Comparison of ENCODE assay signal across 8 cellular contexts in the genomic region with DNA sequence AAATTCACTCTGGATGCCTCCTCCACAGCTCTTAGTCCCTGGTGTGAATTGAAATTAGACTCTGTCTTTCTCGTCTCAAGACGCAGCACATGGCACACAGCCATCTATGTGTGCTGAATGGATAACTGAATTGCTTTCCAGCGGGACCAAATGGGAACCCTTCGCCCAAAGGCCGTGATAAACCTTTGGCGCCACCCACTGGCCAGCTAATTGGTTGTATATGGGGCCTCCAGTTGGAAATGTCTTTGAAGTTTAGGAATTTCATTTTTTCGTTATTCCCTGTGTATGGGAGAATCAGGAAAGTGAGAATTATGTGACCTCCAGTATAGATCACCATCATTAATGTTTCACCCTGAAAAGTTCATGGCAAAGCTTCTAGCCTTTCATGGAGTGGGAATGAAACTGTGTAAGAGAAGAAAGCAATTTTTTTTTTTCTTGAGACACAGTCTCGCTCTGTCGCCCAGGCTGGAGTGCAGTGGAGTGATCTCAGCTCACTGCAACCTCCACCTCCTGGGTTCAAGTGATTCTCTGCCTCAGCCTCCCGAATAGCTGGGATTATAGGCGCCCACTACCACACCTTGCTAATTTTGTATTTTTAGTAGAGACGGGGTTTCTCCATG. TPM values are rescaled to one million over a fixed set of nuclear protein-coding genes. Genes with fewer than 3 reads are reported as not detected.
DNase-seq lines count a peak whose midpoint lies in the region; ATAC-seq and TF ChIP-seq lines count a peak whose summit lies in the region.

No MANE protein-coding gene starts in this region.

- H3K14ac ChIP-seq in IMR-90 (replicated peaks; ENCODE audit: low read depth, low read length) = 0 out of 2 replicates have a peak overlapping the region, but pooled peaks have one; percentile 49

- no peaks in the 10 kb centered on the region for H3K27me3 ChIP-seq in IMR-90 (ENCODE audit: control insufficient read depth, insufficient read depth, low read length)
- H3K27me3 ChIP-seq in PC-3 (ENCODE audit: low read length) = no peaks in the 10 kb centered on the region
- no peaks in the 10 kb centered on the region for H3K27me3 ChIP-seq in neural cell (ENCODE audit: insufficient read depth, low read depth, low read length)

- H3F3A ChIP-seq in PC-3 (ENCODE audit: low read length, unreplicated experiment) (no peaks in the 10 kb centered on the region), neural cell (ENCODE audit: insufficient read depth, low read length, poor library complexity, severe bottlenecking) (no peaks in the 10 kb centered on the region)

- no peaks in the 10 kb centered on the region for H4K20me1 ChIP-seq in IMR-90 (ENCODE audit: insufficient read depth, low read length)
- no peaks in the 10 kb centered on the region for H4K20me1 ChIP-seq in PC-3 (ENCODE audit: low read length)
- H4K20me1 ChIP-seq in neural cell (ENCODE audit: insufficient read depth) = no peaks in the 10 kb centered on the region

- no peak overlapping the region for H3K27ac Mint-ChIP-seq in activated T-helper 1 cell treated with anti-CD3 and anti-CD28 coated beads, Interleukin-12 subunit alpha, Interleukin-12 subunit beta, Interleukin-2, Interleukin-4 antibody, amounts not matched to agents 30 ng/mL and 10 ng/mL and 1 ng/mL, durations not matched to agents 14 hours and 24 hours and 36 hours

- no peaks in the 10 kb centered on the region for H3K9me2 ChIP-seq in PC-3 (replicated peaks; ENCODE audit: low read length)
- no peaks in the 10 kb centered on the region for H3K9me2 ChIP-seq in neural cell (ENCODE audit: insufficient read depth, low read length)

- peak; percentile 92 for TF ChIP-seq CTCF in IMR-90 (conservative IDR thresholded peaks at IDR 0.05; ENCODE audit: low read depth, low read length)
- TF ChIP-seq CTCF in PC-3 (conservative IDR thresholded peaks at IDR 0.05; ENCODE audit: low read depth, low read length) = peak; percentile 93
- peak; percentile 85 for TF ChIP-seq CTCF in neural cell (IDR thresholded peaks at IDR 0.05; ENCODE audit: poor library complexity, severe bottlenecking)

- no peak overlapping the region for H3K18ac ChIP-seq in IMR-90 (ENCODE audit: low read depth, low read length)

- H2AK5ac ChIP-seq in IMR-90 (ENCODE audit: low read depth, low read length) = peak overlapping the region; percentile 87; the same call in 1 of the 2 replicates

- H3K4me3 Mint-ChIP-seq in activated T-helper 1 cell treated with anti-CD3 and anti-CD28 coated beads, Interleukin-12 subunit alpha, Interleukin-12 subunit beta, Interleukin-2, Interleukin-4 antibody, amounts not matched to agents 30 ng/mL and 10 ng/mL and 1 ng/mL, durations not matched to agents 14 hours and 24 hours and 36 hours = no peak overlapping the region

- H3K4me1 ChIP-seq in IMR-90 (ENCODE audit: control insufficient read depth, insufficient read depth, low read length) (peaks cover 12% of the 10 kb centered on the region), PC-3 (ENCODE audit: insufficient read depth, low read length) (peaks cover 28% of the 10 kb centered on the region)

- POLR2A ChIA-PET in IMR-90 (lab: Charles Lee; ENCODE audit: unreplicated experiment) (interaction anchor here (0.9 kb wide), 1 partner anchor 44 kb away, joined by 3 read pairs; no protein-coding TSS in a partner anchor), PC-3 (lab: Charles Lee; ENCODE audit: unreplicated experiment) (no interaction called here)

- no peak for TF ChIP-seq POLR2A in IMR-90 (IDR thresholded peaks at IDR 0.05; ENCODE audit: low read depth, low read length)

- no peak overlapping the region for H3K27ac ChIP-seq in IMR-90 (ENCODE audit: insufficient read depth, low read length)
- H3K27ac ChIP-seq in PC-3 (ENCODE audit: low read length) = no peak overlapping the region
- peak overlapping the region; percentile 6 for H3K27ac ChIP-seq in neural cell (ENCODE audit: low read length)

- H3K4me1 Mint-ChIP-seq in activated T-helper 1 cell treated with anti-CD3 and anti-CD28 coated beads, Interleukin-12 subunit alpha, Interleukin-12 subunit beta, Interleukin-2, Interleukin-4 antibody, amounts not matched to agents 30 ng/mL and 10 ng/mL and 1 ng/mL, durations not matched to agents 14 hours and 24 hours and 36 hours (ENCODE audit: low read depth) = peaks cover 24% of the 10 kb centered on the region

- H3K9me3 Mint-ChIP-seq in activated T-helper 1 cell treated with anti-CD3 and anti-CD28 coated beads, Interleukin-12 subunit alpha, Interleukin-12 subunit beta, Interleukin-2, Interleukin-4 antibody, amounts not matched to agents 30 ng/mL and 10 ng/mL and 1 ng/mL, durations not matched to agents 14 hours and 24 hours and 36 hours = no peaks in the 10 kb centered on the region

- no peak overlapping the region for H3K4ac ChIP-seq in IMR-90 (ENCODE audit: low read depth, low read length)

- no peaks in the 10 kb centered on the region for H3K79me2 ChIP-seq in PC-3 (ENCODE audit: low read length)
- no peaks in the 10 kb centered on the region for H3K79me2 ChIP-seq in neural cell (replicated peaks; ENCODE audit: insufficient read depth, low read length)

- H3K79me1 ChIP-seq in IMR-90 (ENCODE audit: low read depth in 1 of 2, low read length in 2 of 2) = no peaks in the 10 kb centered on the region

- no peaks in the 10 kb centered on the region for H3K36me3 Mint-ChIP-seq in activated T-helper 1 cell treated with anti-CD3 and anti-CD28 coated beads, Interleukin-12 subunit alpha, Interleukin-12 subunit beta, Interleukin-2, Interleukin-4 antibody, amounts not matched to agents 30 ng/mL and 10 ng/mL and 1 ng/mL, durations not matched to agents 14 hours and 24 hours and 36 hours (ENCODE audit: low read depth)

- no peak overlapping the region for H3K9ac ChIP-seq in IMR-90 (ENCODE audit: low read depth, low read length)
- no peak overlapping the region for H3K9ac ChIP-seq in PC-3 (ENCODE audit: low read length)
- peak overlapping the region; percentile 6 for H3K9ac ChIP-seq in neural cell (ENCODE audit: low read length)

- H3K36me3 ChIP-seq in IMR-90 (ENCODE audit: control insufficient read depth, insufficient read depth, low read length) (no peaks in the 10 kb centered on the region), PC-3 (ENCODE audit: low read depth, low read length) (no peaks in the 10 kb centered on the region), neural cell (ENCODE audit: insufficient read depth, low read length) (no peaks in the 10 kb centered on the region)

- dilution Hi-C loops in IMR-90 (cut with HindIII; ENCODE audit: low sequenced_read_pairs, unreplicated experiment) = no loop called here

- no peak for TF ChIP-seq EP300 in neural cell (conservative IDR thresholded peaks at IDR 0.05; ENCODE audit: poor library complexity, severe bottlenecking)

- no peaks in the 10 kb centered on the region for H3K27me3 Mint-ChIP-seq in activated T-helper 1 cell treated with anti-CD3 and anti-CD28 coated beads, Interleukin-12 subunit alpha, Interleukin-12 subunit beta, Interleukin-2, Interleukin-4 antibody, amounts not matched to agents 30 ng/mL and 10 ng/mL and 1 ng/mL, durations not matched to agents 14 hours and 24 hours and 36 hours (ENCODE audit: insufficient read depth)

- in situ Hi-C loops in IMR-90 (cut with MboI; ENCODE audit: low sequenced_read_pairs) = loop anchor here (25.0 kb wide), 1 partner anchor 216 kb away; the partner anchor contains the start of genes MOK and ZNF839

- ATAC-seq in IMR-90 (ENCODE audit: low read depth) (peak; percentile 86), PC-3 (peak; percentile 87), HG03439 (IDR thresholded peaks at IDR 0.05; ENCODE audit: unreplicated experiment) (no peak)
- no peak for ATAC-seq in stimulated activated naive CD8-positive, alpha-beta T cell treated with anti-CD3 and anti-CD28 coated beads, Interleukin-15, Interleukin-2, amounts not matched to agents 100 U/mL and 50 U/mL, for 24 hours

- no peak overlapping the region for H3K4me3 ChIP-seq in IMR-90 (ENCODE audit: insufficient read depth, low read depth, low read length)
- H3K4me3 ChIP-seq in PC-3 (ENCODE audit: low read length) = no peak overlapping the region
- peak overlapping the region; percentile 9 for H3K4me3 ChIP-seq in neural cell (ENCODE audit: low read length)

- H2BK5ac ChIP-seq in IMR-90 (ENCODE audit: low read depth, low read length, poor library complexity, severe bottlenecking) = no peak overlapping the region

- peak; percentile 91 for TF ChIP-seq RAD21 in IMR-90 (IDR thresholded peaks at IDR 0.05; ENCODE audit: low read length)
- peak; percentile 82 for TF ChIP-seq RAD21 in neural cell (conservative IDR thresholded peaks at IDR 0.05)

- no peak overlapping the region for H2BK120ac ChIP-seq in IMR-90 (ENCODE audit: low read depth, low read length)

- CTCF ChIA-PET in IMR-90 (lab: Yijun Ruan, JAX) (interaction anchor here (0.5 to 2.2 kb wide), 12 partner anchors 12 to 361 kb away, joined by 3 to 7 read pairs (median 4); no protein-coding TSS in a partner anchor), PC-3 (lab: Charles Lee) (interaction anchor here (0.6 to 1.8 kb wide), 5 partner anchors 12 to 209 kb away, joined by 3 to 16 read pairs (median 4); no protein-coding TSS in a partner anchor)

- peak overlapping the region; percentile 48 for H2AK9ac ChIP-seq in IMR-90 (replicated peaks; ENCODE audit: low read depth, low read length, poor library complexity)

- H4K8ac ChIP-seq in IMR-90 (ENCODE audit: low read depth in 2 of 2, low read length in 2 of 2) = no peak overlapping the region

- peak overlapping the region; percentile 33; the same call in 1 of the 2 replicates for H3K23ac ChIP-seq in IMR-90 (ENCODE audit: low read depth, low read length)

- no peak overlapping the region for H4K91ac ChIP-seq in IMR-90 (ENCODE audit: insufficient read depth, low read depth, low read length)

- H3K9me1 ChIP-seq in IMR-90 (ENCODE audit: insufficient read depth, low read length) = peaks cover 6% of the 10 kb centered on the region; the same call in 1 of the 2 replicates

- DNase-seq in COR-L47 (lab: John Stamatoyannopoulos, UW) = peak; percentile 86
- DNase-seq in IMR-90 = peak; percentile 74
- DNase-seq in PC-3 = peak; percentile 85
- peak; percentile 31 for DNase-seq in activated T-helper 1 cell treated with anti-CD3 and anti-CD28 coated beads, Interleukin-12 subunit alpha, Interleukin-12 subunit beta, Interleukin-2, Interleukin-4 antibody, amounts not matched to agents 30 ng/mL and 10 ng/mL and 1 ng/mL, durations not matched to agents 14 hours and 24 hours and 36 hours (ENCODE audit: low spot score)
- peak; percentile 81 for DNase-seq in fibroblast of peridontal ligament (ENCODE audit: extremely low read depth)
- peak; percentile 82 for DNase-seq in stimulated activated naive CD8-positive, alpha-beta T cell treated with anti-CD3 and anti-CD28 coated beads, Interleukin-15, Interleukin-2, amounts not matched to agents 100 U/mL and 50 U/mL, for 24 hours

- no peak overlapping the region for H3K56ac ChIP-seq in IMR-90 (ENCODE audit: extremely low read depth, insufficient read depth, low read length)

- no TSS peak for BruUV-seq in IMR-90 (replicated peaks; lab: Mats Ljungman, UMichigan)
- BruUV-seq in PC-3 (replicated peaks; lab: Mats Ljungman, UMichigan) = no TSS peak

- H3K9me3 ChIP-seq in IMR-90 (ENCODE audit: control insufficient read depth, insufficient read depth, low read length) (no peaks in the 10 kb centered on the region), PC-3 (ENCODE audit: low read length) (no peaks in the 10 kb centered on the region), neural cell (ENCODE audit: low read length) (no peaks in the 10 kb centered on the region)

- no CpG with 5 or more reads among the region's 12 CpGs for WGBS in IMR-90 (ENCODE audit: extremely low coverage in 2 of 2, insufficient read length in 1 of 2), 2 experiments

- H2AFZ ChIP-seq in IMR-90 (replicated peaks; ENCODE audit: low read length, poor library complexity) (peak overlapping the region; percentile 81), PC-3 (ENCODE audit: low read length) (peak overlapping the region; percentile 18; the same call in 1 of the 2 replicates), neural cell (ENCODE audit: low read depth, low read length) (no peak overlapping the region)

- no peak overlapping the region for H4K5ac ChIP-seq in IMR-90 (ENCODE audit: low read depth, low read length)

- intact Hi-C loops in IMR-90 (cut with micrococcal nuclease) = loop anchor here (1.0 to 5.0 kb wide), 5 partner anchors 33 to 390 kb away; no protein-coding TSS in a partner anchor
- intact Hi-C loops in PC-3 (cut with micrococcal nuclease) = loop anchor here (1.0 to 10.0 kb wide), 4 partner anchors 33 to 218 kb away; partner anchors contain the start of gene ZNF839
- intact Hi-C loops in activated T-helper 1 cell treated with anti-CD3 and anti-CD28 coated beads, Interleukin-12 subunit alpha, Interleukin-12 subunit beta, Interleukin-2, Interleukin-4 antibody, amounts not matched to agents 30 ng/mL and 10 ng/mL and 1 ng/mL, durations not matched to agents 14 hours and 24 hours and 36 hours (cut with micrococcal nuclease) = loop anchor here (1.0 kb wide), 4 partner anchors 33 to 389 kb away; no protein-coding TSS in a partner anchor

- H3K4me2 ChIP-seq in IMR-90 (ENCODE audit: low read depth, low read length) = peak overlapping the region; percentile 65; the same call in 1 of the 2 replicates
- H3K4me2 ChIP-seq in PC-3 (ENCODE audit: low read length) = peak overlapping the region; percentile 13; the same call in 1 of the 2 replicates
- H3K4me2 ChIP-seq in neural cell (ENCODE audit: low read length) = peak overlapping the region; percentile 15

- H2BK15ac ChIP-seq in IMR-90 (ENCODE audit: low read depth, low read length) = no peak overlapping the region

- no peak overlapping the region for H2BK20ac ChIP-seq in IMR-90 (ENCODE audit: low read depth, low read length)

RNA-seq across cellular contexts. Expression of gene HSP90AA1, which starts 9.8 kb away (rescaled TPM):
- total RNA-seq in IMR-90 (2012; rRNA removed) (578 and 1,483 TPM in 2 replicates), PC-3 (2014; rRNA removed) (671 and 785 TPM in 2 replicates)
- polyA plus RNA-seq in IMR-90 (2012; rRNA removed) (485 and 535 TPM in 2 replicates), neural cell (206 and 232 TPM in 2 replicates)
- polyA plus RNA-seq in IMR-90 (2012; cell fraction: cytosol; rRNA removed) = 72.4 and 152 TPM in 2 replicates
- 46.8 and 204 TPM in 2 replicates for polyA plus RNA-seq in IMR-90 (2012; cell fraction: nucleus; rRNA removed; ENCODE audit: low replicate concordance)
- 993 and 995 TPM in 2 replicates for total RNA-seq in activated T-helper 1 cell treated with anti-CD3 and anti-CD28 coated beads, Interleukin-12 subunit alpha, Interleukin-12 subunit beta, Interleukin-2, Interleukin-4 antibody, amounts not matched to agents 30 ng/mL and 10 ng/mL and 1 ng/mL, durations not matched to agents 14 hours and 24 hours and 36 hours
- polyA minus RNA-seq in neural cell = 396 and 605 TPM in 2 replicates

RNA-seq across cellular contexts. Expression of gene WDR20, which starts 43.0 kb away (rescaled TPM):
- 27.4 and 28.1 TPM in 2 replicates for total RNA-seq in IMR-90 (2012; rRNA removed)
- 18.7 and 20.3 TPM in 2 replicates for polyA plus RNA-seq in IMR-90 (2012; rRNA removed)
- 14.7 and 20.0 TPM in 2 replicates for polyA plus RNA-seq in IMR-90 (2012; cell fraction: cytosol; rRNA removed)
- polyA plus RNA-seq in IMR-90 (2012; cell fraction: nucleus; rRNA removed; ENCODE audit: low replicate concordance) = 19.0 and 29.1 TPM in 2 replicates
- total RNA-seq in PC-3 (2014; rRNA removed) = 23.7 and 24.2 TPM in 2 replicates
- 33.9 and 34.2 TPM in 2 replicates for total RNA-seq in activated T-helper 1 cell treated with anti-CD3 and anti-CD28 coated beads, Interleukin-12 subunit alpha, Interleukin-12 subunit beta, Interleukin-2, Interleukin-4 antibody, amounts not matched to agents 30 ng/mL and 10 ng/mL and 1 ng/mL, durations not matched to agents 14 hours and 24 hours and 36 hours
- polyA plus RNA-seq in neural cell = 26.3 and 28.6 TPM in 2 replicates
- polyA minus RNA-seq in neural cell = 43.8 and 51.5 TPM in 2 replicates

Comparison
In these comparisons a context has a peak if more than half of its experiments do, and no peak if none do; other contexts are left out.
1. DNase-seq: peak in every context shown above with its lines; median percentile 86 in COR-L47; 85 in PC-3; 82 in stimulated activated naive CD8-positive, alpha-beta T cell treated with anti-CD3 and anti-CD28 coated beads, Interleukin-15, Interleukin-2, amounts not matched to agents 100 U/mL and 50 U/mL, for 24 hours; 81 in fibroblast of peridontal ligament; 74 in IMR-90; 31 in activated T-helper 1 cell treated with anti-CD3 and anti-CD28 coated beads, Interleukin-12 subunit alpha, Interleukin-12 subunit beta, Interleukin-2, Interleukin-4 antibody, amounts not matched to agents 30 ng/mL and 10 ng/mL and 1 ng/mL, durations not matched to agents 14 hours and 24 hours and 36 hours.
2. ATAC-seq: peak in IMR-90 (single experiment) and PC-3 (single experiment); none in stimulated activated naive CD8-positive, alpha-beta T cell treated with anti-CD3 and anti-CD28 coated beads, Interleukin-15, Interleukin-2, amounts not matched to agents 100 U/mL and 50 U/mL, for 24 hours (single experiment) and HG03439 (single experiment).
3. H3K4me2 ChIP-seq: peak in every context shown above with its lines; median percentile 65 in IMR-90; 15 in neural cell; 13 in PC-3.
4. Peak in every context shown above with its lines, with median percentiles within 50 percentile points of each other: CTCF ChIP-seq.